Comparison of ENCODE assay signal across 2 cellular contexts in the genomic region with DNA sequence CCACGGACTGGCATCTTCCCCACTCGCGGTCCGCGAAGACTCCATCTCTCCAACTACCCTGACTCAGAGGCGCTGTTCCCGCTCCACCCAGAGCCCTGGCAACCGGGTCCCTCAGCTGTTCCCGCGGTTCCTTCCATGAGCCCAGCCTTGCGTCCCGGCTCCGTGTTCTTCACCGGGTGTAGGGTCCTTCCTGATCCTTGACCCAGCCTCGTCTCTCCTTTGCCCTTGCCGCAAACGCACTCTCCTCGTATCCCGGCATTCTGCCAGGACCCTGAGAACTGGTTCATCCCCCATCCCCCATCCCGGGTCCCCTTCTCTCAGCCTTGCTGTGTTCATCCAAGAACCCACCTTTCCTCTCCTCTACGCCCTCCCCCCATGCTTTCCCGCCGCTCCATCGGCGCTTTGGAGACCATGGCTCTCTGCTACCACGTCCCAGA.
TF ChIP-seq lines count a peak whose summit lies in the region.

No MANE protein-coding gene starts in this region.

TF ChIP-seq in HepG2, 621 proteins besides CTCF, POLR2A, EP300 and RAD21 (continued from another document):
- TF ChIP-seq, protein P1, sequence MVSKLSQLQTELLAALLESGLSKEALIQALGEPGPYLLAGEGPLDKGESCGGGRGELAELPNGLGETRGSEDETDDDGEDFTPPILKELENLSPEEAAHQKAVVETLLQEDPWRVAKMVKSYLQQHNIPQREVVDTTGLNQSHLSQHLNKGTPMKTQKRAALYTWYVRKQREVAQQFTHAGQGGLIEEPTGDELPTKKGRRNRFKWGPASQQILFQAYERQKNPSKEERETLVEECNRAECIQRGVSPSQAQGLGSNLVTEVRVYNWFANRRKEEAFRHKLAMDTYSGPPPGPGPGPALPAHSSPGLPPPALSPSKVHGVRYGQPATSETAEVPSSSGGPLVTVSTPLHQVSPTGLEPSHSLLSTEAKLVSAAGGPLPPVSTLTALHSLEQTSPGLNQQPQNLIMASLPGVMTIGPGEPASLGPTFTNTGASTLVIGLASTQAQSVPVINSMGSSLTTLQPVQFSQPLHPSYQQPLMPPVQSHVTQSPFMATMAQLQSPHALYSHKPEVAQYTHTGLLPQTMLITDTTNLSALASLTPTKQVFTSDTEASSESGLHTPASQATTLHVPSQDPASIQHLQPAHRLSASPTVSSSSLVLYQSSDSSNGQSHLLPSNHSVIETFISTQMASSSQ (IDR thresholded peaks at IDR 0.05; ENCODE audit: low read depth): no peak
- TF ChIP-seq, protein P1 (CRISPR knock-in tag; IDR thresholded peaks at IDR 0.05; ENCODE audit: borderline replicate concordance): 0 out of 2 replicates have a peak, but pooled peaks have one; percentile 21
- no peak for TF ChIP-seq ELF4 (CRISPR knock-in tag; IDR thresholded peaks at IDR 0.05; ENCODE audit: borderline replicate concordance)
- peak; percentile 9 for TF ChIP-seq AGO1 (IDR thresholded peaks at IDR 0.05; ENCODE audit: low read depth, low read length, poor library complexity, severe bottlenecking)
- no peak for TF ChIP-seq RCOR2 (CRISPR knock-in tag; IDR thresholded peaks at IDR 0.05)
- TF ChIP-seq ESRRA (CRISPR knock-in tag; IDR thresholded peaks at IDR 0.05; ENCODE audit: low read depth): 0 out of 2 replicates have a peak, but pooled peaks have one; percentile 24
- TF ChIP-seq, protein P2, sequence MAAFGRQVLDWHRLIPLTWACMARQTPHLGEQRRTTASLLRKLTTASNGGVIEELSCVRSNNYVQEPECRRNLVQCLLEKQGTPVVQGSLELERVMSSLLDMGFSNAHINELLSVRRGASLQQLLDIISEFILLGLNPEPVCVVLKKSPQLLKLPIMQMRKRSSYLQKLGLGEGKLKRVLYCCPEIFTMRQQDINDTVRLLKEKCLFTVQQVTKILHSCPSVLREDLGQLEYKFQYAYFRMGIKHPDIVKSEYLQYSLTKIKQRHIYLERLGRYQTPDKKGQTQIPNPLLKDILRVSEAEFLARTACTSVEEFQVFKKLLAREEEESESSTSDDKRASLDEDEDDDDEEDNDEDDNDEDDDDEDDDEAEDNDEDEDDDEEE (CRISPR knock-in tag; IDR thresholded peaks at IDR 0.05): 0 out of 2 replicates have a peak, but pooled peaks have one; percentile 29
- TF ChIP-seq, protein P3, sequence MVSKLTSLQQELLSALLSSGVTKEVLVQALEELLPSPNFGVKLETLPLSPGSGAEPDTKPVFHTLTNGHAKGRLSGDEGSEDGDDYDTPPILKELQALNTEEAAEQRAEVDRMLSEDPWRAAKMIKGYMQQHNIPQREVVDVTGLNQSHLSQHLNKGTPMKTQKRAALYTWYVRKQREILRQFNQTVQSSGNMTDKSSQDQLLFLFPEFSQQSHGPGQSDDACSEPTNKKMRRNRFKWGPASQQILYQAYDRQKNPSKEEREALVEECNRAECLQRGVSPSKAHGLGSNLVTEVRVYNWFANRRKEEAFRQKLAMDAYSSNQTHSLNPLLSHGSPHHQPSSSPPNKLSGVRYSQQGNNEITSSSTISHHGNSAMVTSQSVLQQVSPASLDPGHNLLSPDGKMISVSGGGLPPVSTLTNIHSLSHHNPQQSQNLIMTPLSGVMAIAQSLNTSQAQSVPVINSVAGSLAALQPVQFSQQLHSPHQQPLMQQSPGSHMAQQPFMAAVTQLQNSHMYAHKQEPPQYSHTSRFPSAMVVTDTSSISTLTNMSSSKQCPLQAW (CRISPR knock-in tag; IDR thresholded peaks at IDR 0.05): 0 out of 2 replicates have a peak, but pooled peaks have one; percentile 5
TF ChIP-seq in HepG2: peak in this region for 16.

TF ChIP-seq in WTC11, 78 proteins besides CTCF, POLR2A, EP300 and RAD21 (continued from another document):
- TF ChIP-seq, protein P4, sequence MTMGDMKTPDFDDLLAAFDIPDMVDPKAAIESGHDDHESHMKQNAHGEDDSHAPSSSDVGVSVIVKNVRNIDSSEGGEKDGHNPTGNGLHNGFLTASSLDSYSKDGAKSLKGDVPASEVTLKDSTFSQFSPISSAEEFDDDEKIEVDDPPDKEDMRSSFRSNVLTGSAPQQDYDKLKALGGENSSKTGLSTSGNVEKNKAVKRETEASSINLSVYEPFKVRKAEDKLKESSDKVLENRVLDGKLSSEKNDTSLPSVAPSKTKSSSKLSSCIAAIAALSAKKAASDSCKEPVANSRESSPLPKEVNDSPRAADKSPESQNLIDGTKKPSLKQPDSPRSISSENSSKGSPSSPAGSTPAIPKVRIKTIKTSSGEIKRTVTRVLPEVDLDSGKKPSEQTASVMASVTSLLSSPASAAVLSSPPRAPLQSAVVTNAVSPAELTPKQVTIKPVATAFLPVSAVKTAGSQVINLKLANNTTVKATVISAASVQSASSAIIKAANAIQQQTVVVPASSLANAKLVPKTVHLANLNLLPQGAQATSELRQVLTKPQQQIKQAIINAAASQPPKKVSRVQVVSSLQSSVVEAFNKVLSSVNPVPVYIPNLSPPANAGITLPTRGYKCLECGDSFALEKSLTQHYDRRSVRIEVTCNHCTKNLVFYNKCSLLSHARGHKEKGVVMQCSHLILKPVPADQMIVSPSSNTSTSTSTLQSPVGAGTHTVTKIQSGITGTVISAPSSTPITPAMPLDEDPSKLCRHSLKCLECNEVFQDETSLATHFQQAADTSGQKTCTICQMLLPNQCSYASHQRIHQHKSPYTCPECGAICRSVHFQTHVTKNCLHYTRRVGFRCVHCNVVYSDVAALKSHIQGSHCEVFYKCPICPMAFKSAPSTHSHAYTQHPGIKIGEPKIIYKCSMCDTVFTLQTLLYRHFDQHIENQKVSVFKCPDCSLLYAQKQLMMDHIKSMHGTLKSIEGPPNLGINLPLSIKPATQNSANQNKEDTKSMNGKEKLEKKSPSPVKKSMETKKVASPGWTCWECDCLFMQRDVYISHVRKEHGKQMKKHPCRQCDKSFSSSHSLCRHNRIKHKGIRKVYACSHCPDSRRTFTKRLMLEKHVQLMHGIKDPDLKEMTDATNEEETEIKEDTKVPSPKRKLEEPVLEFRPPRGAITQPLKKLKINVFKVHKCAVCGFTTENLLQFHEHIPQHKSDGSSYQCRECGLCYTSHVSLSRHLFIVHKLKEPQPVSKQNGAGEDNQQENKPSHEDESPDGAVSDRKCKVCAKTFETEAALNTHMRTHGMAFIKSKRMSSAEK (CRISPR knock-in tag; IDR thresholded peaks at IDR 0.05; ENCODE audit: borderline replicate concordance): no peak
- TF ChIP-seq ZNF671 (CRISPR knock-in tag; IDR thresholded peaks at IDR 0.05): no peak
- TF ChIP-seq, protein P5, sequence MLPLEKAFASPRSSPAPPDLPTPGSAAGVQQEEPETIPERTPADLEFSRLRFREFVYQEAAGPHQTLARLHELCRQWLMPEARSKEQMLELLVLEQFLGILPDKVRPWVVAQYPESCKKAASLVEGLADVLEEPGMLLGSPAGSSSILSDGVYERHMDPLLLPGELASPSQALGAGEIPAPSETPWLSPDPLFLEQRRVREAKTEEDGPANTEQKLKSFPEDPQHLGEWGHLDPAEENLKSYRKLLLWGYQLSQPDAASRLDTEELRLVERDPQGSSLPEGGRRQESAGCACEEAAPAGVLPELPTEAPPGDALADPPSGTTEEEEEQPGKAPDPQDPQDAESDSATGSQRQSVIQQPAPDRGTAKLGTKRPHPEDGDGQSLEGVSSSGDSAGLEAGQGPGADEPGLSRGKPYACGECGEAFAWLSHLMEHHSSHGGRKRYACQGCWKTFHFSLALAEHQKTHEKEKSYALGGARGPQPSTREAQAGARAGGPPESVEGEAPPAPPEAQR (CRISPR knock-in tag; IDR thresholded peaks at IDR 0.05): no peak
- no peak for TF ChIP-seq JAZF1 (CRISPR knock-in tag; IDR thresholded peaks at IDR 0.05)
